Comparison of ENCODE assay signal across 1 cellular context in the genomic region with DNA sequence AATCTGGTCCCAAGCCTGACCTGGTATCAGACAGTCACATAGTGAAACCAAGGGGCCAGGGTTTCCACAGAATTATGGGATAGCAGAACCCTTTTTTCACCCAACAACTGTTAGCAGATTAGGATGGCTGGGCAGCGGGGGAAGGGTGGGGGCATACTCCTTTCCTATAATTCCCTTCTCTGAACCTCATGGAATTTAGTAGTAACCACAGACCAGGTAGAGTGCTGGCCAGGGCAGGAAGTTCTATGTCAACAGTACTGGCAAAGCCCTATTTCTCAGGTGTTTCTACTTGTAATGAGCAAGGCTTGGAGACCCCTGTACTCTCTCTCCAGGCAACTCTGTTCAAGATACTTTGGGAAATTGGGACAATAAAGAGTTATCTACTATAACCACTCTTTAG.
TF ChIP-seq lines count a peak whose summit lies in the region.

No MANE protein-coding gene starts in this region.

TF ChIP-seq in HepG2, 621 proteins besides CTCF, POLR2A, EP300 and RAD21 (continued from another document):
- TF ChIP-seq, protein P1, sequence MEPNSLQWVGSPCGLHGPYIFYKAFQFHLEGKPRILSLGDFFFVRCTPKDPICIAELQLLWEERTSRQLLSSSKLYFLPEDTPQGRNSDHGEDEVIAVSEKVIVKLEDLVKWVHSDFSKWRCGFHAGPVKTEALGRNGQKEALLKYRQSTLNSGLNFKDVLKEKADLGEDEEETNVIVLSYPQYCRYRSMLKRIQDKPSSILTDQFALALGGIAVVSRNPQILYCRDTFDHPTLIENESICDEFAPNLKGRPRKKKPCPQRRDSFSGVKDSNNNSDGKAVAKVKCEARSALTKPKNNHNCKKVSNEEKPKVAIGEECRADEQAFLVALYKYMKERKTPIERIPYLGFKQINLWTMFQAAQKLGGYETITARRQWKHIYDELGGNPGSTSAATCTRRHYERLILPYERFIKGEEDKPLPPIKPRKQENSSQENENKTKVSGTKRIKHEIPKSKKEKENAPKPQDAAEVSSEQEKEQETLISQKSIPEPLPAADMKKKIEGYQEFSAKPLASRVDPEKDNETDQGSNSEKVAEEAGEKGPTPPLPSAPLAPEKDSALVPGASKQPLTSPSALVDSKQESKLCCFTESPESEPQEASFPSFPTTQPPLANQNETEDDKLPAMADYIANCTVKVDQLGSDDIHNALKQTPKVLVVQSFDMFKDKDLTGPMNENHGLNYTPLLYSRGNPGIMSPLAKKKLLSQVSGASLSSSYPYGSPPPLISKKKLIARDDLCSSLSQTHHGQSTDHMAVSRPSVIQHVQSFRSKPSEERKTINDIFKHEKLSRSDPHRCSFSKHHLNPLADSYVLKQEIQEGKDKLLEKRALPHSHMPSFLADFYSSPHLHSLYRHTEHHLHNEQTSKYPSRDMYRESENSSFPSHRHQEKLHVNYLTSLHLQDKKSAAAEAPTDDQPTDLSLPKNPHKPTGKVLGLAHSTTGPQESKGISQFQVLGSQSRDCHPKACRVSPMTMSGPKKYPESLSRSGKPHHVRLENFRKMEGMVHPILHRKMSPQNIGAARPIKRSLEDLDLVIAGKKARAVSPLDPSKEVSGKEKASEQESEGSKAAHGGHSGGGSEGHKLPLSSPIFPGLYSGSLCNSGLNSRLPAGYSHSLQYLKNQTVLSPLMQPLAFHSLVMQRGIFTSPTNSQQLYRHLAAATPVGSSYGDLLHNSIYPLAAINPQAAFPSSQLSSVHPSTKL (CRISPR knock-in tag; IDR thresholded peaks at IDR 0.05): peak; percentile 35; the same call in 1 of the 2 replicates
- TF ChIP-seq, protein P2, sequence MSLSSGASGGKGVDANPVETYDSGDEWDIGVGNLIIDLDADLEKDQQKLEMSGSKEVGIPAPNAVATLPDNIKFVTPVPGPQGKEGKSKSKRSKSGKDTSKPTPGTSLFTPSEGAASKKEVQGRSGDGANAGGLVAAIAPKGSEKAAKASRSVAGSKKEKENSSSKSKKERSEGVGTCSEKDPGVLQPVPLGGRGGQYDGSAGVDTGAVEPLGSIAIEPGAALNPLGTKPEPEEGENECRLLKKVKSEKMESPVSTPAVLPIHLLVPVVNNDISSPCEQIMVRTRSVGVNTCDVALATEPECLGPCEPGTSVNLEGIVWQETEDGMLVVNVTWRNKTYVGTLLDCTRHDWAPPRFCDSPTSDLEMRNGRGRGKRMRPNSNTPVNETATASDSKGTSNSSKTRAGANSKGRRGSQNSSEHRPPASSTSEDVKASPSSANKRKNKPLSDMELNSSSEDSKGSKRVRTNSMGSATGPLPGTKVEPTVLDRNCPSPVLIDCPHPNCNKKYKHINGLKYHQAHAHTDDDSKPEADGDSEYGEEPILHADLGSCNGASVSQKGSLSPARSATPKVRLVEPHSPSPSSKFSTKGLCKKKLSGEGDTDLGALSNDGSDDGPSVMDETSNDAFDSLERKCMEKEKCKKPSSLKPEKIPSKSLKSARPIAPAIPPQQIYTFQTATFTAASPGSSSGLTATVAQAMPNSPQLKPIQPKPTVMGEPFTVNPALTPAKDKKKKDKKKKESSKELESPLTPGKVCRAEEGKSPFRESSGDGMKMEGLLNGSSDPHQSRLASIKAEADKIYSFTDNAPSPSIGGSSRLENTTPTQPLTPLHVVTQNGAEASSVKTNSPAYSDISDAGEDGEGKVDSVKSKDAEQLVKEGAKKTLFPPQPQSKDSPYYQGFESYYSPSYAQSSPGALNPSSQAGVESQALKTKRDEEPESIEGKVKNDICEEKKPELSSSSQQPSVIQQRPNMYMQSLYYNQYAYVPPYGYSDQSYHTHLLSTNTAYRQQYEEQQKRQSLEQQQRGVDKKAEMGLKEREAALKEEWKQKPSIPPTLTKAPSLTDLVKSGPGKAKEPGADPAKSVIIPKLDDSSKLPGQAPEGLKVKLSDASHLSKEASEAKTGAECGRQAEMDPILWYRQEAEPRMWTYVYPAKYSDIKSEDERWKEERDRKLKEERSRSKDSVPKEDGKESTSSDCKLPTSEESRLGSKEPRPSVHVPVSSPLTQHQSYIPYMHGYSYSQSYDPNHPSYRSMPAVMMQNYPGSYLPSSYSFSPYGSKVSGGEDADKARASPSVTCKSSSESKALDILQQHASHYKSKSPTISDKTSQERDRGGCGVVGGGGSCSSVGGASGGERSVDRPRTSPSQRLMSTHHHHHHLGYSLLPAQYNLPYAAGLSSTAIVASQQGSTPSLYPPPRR (CRISPR knock-in tag; IDR thresholded peaks at IDR 0.05; ENCODE audit: borderline replicate concordance): no peak
- TF ChIP-seq, protein P3, sequence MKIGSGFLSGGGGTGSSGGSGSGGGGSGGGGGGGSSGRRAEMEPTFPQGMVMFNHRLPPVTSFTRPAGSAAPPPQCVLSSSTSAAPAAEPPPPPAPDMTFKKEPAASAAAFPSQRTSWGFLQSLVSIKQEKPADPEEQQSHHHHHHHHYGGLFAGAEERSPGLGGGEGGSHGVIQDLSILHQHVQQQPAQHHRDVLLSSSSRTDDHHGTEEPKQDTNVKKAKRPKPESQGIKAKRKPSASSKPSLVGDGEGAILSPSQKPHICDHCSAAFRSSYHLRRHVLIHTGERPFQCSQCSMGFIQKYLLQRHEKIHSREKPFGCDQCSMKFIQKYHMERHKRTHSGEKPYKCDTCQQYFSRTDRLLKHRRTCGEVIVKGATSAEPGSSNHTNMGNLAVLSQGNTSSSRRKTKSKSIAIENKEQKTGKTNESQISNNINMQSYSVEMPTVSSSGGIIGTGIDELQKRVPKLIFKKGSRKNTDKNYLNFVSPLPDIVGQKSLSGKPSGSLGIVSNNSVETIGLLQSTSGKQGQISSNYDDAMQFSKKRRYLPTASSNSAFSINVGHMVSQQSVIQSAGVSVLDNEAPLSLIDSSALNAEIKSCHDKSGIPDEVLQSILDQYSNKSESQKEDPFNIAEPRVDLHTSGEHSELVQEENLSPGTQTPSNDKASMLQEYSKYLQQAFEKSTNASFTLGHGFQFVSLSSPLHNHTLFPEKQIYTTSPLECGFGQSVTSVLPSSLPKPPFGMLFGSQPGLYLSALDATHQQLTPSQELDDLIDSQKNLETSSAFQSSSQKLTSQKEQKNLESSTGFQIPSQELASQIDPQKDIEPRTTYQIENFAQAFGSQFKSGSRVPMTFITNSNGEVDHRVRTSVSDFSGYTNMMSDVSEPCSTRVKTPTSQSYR (CRISPR knock-in tag; IDR thresholded peaks at IDR 0.05; ENCODE audit: borderline replicate concordance): peak; percentile 69; the same call in 1 of the 2 replicates
- no peak for TF ChIP-seq HOXD1 (CRISPR knock-in tag; IDR thresholded peaks at IDR 0.05)
- TF ChIP-seq TSC22D2 (CRISPR knock-in tag; IDR thresholded peaks at IDR 0.05; ENCODE audit: borderline replicate concordance): 0 out of 2 replicates have a peak, but pooled peaks have one; percentile 58
- TF ChIP-seq, protein P4, sequence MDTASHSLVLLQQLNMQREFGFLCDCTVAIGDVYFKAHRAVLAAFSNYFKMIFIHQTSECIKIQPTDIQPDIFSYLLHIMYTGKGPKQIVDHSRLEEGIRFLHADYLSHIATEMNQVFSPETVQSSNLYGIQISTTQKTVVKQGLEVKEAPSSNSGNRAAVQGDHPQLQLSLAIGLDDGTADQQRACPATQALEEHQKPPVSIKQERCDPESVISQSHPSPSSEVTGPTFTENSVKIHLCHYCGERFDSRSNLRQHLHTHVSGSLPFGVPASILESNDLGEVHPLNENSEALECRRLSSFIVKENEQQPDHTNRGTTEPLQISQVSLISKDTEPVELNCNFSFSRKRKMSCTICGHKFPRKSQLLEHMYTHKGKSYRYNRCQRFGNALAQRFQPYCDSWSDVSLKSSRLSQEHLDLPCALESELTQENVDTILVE (CRISPR knock-in tag; IDR thresholded peaks at IDR 0.05): 0 out of 2 replicates have a peak, but pooled peaks have one; percentile 37
- TF ChIP-seq SOX13 (IDR thresholded peaks at IDR 0.05): no peak
- TF ChIP-seq SOX13 (CRISPR knock-in tag; conservative IDR thresholded peaks at IDR 0.05 in 1 of 2, IDR thresholded peaks at IDR 0.05 in 1 of 2): 0 out of 4 replicates have a peak, but pooled peaks of 1 of the 2 experiments have one; percentile 5
TF ChIP-seq in HepG2: peak in this region for 7.
